18 cellular contexts compared by ENCODE assay signal in the genomic region with DNA sequence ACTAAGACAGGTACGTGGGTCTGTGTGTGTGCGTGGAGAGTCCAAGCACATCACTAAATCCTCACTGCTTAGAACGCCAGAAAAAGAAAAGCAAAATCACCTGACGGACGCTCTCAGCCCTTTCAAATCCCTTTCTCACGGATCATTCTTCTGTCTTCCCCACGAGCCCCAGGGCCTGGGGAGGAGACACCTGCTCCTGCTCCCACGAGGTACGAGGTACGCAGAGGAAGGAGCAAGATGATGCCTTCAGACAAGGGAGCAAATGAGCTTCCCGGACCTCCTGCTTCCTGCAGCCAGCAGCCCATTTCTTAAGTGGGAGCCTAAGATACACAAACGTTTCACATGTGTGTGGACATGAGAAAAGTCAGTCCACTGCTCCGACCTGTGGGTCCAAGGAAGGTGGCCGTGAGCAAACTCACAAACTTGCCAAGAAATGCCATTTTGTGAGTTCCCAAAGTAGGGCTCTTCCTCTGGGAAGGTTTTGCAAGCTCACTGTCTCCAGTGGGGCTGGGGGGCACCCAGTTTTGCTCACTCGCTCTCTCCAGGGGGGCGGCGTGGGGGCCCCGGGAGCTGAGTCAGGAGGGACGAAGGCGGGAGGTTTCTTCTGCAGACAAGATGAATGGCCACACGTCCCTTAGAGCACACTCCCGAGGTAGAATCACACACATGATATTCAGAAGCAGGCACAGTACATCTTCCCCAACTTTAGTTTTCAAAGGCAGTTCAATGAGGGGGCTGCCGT.
A peak's percentile ranks its signal among the peaks of the same experiment; 100 is the strongest.
DNase-seq lines count a peak whose midpoint lies in the region; ATAC-seq and TF ChIP-seq lines count a peak whose summit lies in the region.
"Had no signal": no experiment of that assay in that cellular context is flagged by ENCODE, and none has a peak within 500 bp of the region (broad histone marks: within the 10 kb centered on the region; RNA-seq: fewer than 3 reads in every experiment).

No MANE protein-coding gene starts in this region.

- intact Hi-C loops in psoas muscle (cut with DNase I), result no loop called here

- H3K9me3 ChIP-seq in psoas muscle, result no peaks in the 10 kb centered on the region
- H3K9me3 ChIP-seq: right lobe of liver had no signal

- ATAC-seq in psoas muscle, result peak in 1 of 4 donors; percentile 6
- no peak for ATAC-seq in HG03521 (IDR thresholded peaks at IDR 0.05; ENCODE audit: unreplicated experiment)
- ATAC-seq: activated CD8-positive, alpha-beta T cell treated with anti-CD3 and anti-CD28 coated beads for 36 hours; right lobe of liver; SK-N-SH treated with all-trans-retinoic acid at 6 μM for 48 hours had no signal

- H3K4me1 ChIP-seq in psoas muscle, result peaks cover 45% of the 10 kb centered on the region

- TF ChIP-seq CTCF in AG04449 (IDR thresholded peaks at IDR 0.05; ENCODE audit: insufficient read depth, low read length, missing control alignments), result no peak
- no peak for TF ChIP-seq CTCF in RWPE1 (conservative IDR thresholded peaks at IDR 0.05; ENCODE audit: low read depth)
- TF ChIP-seq CTCF in foreskin fibroblast (IDR thresholded peaks at IDR 0.05; ENCODE audit: low read depth, low read length), result no peak
- no peak for TF ChIP-seq CTCF in psoas muscle (IDR thresholded peaks at IDR 0.05)

- WGBS in psoas muscle, 3 donors, result 80 to 86% (median 80%) methylated on average over 23 of the region's 23 CpGs

- H3K27ac ChIP-seq in RWPE1 (peak overlapping the region; percentile 59), psoas muscle (peak overlapping the region; percentile 97)
- H3K27ac ChIP-seq: right lobe of liver had no signal

- H3K36me3 ChIP-seq in psoas muscle (ENCODE audit: insufficient read depth in 1 of 2, low read depth in 1 of 2) (no peaks in the 10 kb centered on the region), H7 (replicated peaks; ENCODE audit: control insufficient read depth, insufficient read depth, low read length) (no peaks in the 10 kb centered on the region)
- H3K36me3 ChIP-seq: right lobe of liver had no signal

- POLR2A ChIA-PET in AG04449 (lab: Yijun Ruan, JAX), result no interaction called here
- POLR2A ChIA-PET in RWPE1 (lab: Yijun Ruan, JAX; ENCODE audit: low non-redundant PET), result interaction anchor here (0.6 kb wide), 1 partner anchor 231 kb away, joined by 4 read pairs; no protein-coding TSS in a partner anchor

- no peak for DNase-seq in AG04449 (ENCODE audit: low read depth, low spot score)
- no peak for DNase-seq in RWPE1 (ENCODE audit: low spot score)
- no peak for DNase-seq in foreskin fibroblast
- no peak for DNase-seq in psoas muscle
- no peak for DNase-seq in H7
- no peak for DNase-seq in NCI-H748 treated with DMSO at 0.1 percent for 48 hours (lab: John Stamatoyannopoulos, UW)
- DNase-seq in GM03348 (ENCODE audit: low spot score), result no peak
- DNase-seq: activated CD8-positive, alpha-beta T cell treated with anti-CD3 and anti-CD28 coated beads for 36 hours; AML-193; amygdala; DMS153; foreskin melanocyte; NCI-H1092 treated with DMSO at 0.1 percent for 48 hours; NCI-H226; right lobe of liver; stimulated activated naive CD4-positive, alpha-beta T cell treated with Interleukin-2 at 50 U/mL for 16 hours had no signal

- CTCF ChIA-PET in AG04449 (lab: Yijun Ruan, JAX) (interaction anchor here (1.3 to 2.0 kb wide), 2 partner anchors 55 to 129 kb away, joined by 3 to 5 read pairs; a partner anchor contains a TSS), RWPE1 (lab: Yijun Ruan, JAX) (no interaction called here)

- peak overlapping the region; percentile 28 for H3K4me3 ChIP-seq in AG04449 (ENCODE audit: low read depth, low read length)
- peak overlapping the region; percentile 37 to 42 for H3K4me3 ChIP-seq in foreskin fibroblast (ENCODE audit: low read depth in 1 of 2, low read length in 2 of 2)
- H3K4me3 ChIP-seq in psoas muscle, result peak overlapping the region; percentile 56
- no peak overlapping the region for H3K4me3 ChIP-seq in H7 (ENCODE audit: insufficient read depth, low read depth, low read length)
- H3K4me3 ChIP-seq: right lobe of liver had no signal

- H3K27me3 ChIP-seq in psoas muscle (ENCODE audit: insufficient read depth in 3 of 3, low read length in 2 of 3) (no peaks in the 10 kb centered on the region), H7 (ENCODE audit: control insufficient read depth, insufficient read depth, low read length) (no peaks in the 10 kb centered on the region)
- H3K27me3 ChIP-seq: right lobe of liver had no signal
